1 cellular context compared by ENCODE assay signal in the genomic region with DNA sequence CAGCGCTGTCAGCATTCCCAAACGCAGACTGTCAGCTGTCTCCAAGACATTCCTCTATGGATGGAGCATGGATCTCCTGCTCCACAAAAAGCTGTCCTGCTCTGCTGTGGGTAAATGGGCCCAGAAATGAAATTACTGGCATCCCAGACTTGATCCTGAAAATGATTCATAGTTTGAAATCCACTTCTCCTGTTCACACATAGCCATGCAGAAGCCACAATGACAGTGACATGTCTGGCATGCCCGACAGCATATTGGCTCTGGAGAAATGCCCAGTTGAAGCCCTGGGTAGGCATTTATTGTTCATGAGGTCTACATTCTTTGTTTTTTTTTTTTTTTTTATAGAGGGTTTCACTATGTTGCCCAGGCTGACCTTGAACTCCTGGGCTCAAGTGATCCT.
TF ChIP-seq lines count a peak whose summit lies in the region.

No MANE protein-coding gene starts in this region.

TF ChIP-seq in GM23338, 12 proteins besides CTCF, POLR2A, EP300 and RAD21 (continued from another document):
- no peak for TF ChIP-seq ZNF462 (CRISPR knock-in tag; IDR thresholded peaks at IDR 0.05)
- TF ChIP-seq POLR2AphosphoS5 (IDR thresholded peaks at IDR 0.05; ENCODE audit: low read depth): no peak
- TF ChIP-seq ZNF331 (CRISPR knock-in tag; IDR thresholded peaks at IDR 0.05; ENCODE audit: low read depth): no peak
- TF ChIP-seq NANOG (IDR thresholded peaks at IDR 0.05; ENCODE audit: borderline replicate concordance): no peak
- no peak for TF ChIP-seq CREB1 (CRISPR knock-in tag; IDR thresholded peaks at IDR 0.05; ENCODE audit: low read depth)
- TF ChIP-seq, protein P1, sequence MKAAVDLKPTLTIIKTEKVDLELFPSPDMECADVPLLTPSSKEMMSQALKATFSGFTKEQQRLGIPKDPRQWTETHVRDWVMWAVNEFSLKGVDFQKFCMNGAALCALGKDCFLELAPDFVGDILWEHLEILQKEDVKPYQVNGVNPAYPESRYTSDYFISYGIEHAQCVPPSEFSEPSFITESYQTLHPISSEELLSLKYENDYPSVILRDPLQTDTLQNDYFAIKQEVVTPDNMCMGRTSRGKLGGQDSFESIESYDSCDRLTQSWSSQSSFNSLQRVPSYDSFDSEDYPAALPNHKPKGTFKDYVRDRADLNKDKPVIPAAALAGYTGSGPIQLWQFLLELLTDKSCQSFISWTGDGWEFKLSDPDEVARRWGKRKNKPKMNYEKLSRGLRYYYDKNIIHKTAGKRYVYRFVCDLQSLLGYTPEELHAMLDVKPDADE (IDR thresholded peaks at IDR 0.05): no peak
